In the genomic region with DNA sequence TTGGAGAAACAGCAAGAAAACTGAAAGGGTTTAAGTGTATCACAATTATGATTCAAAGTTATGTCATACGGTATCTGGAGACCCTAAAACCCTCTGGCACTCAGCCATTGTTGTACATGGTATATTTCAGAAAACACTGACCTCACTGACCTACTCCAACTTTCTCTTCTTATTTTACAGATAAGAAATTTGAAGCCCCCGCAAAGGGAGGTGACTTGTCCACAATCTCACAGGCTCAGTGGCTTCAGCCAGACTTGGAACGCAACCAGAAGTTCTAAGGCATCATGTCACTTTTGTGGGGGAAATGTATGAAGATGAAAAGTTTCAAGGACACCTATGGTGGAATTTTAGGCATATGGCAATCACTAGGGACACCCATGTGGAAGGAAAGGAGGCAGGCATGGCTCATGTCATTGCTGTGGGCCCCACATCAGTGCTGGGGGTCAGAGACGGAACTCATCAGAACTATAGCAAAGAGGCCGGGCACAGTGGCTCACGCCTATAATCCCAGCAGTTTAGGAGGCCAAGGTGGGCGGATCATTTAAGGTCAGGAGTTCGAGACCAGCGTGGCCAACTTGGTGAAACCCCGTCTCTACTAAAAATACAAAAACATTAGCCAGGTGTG, we compare ENCODE assay signal across 21 cellular contexts.
"Had no signal": no experiment of that assay in that cellular context is flagged by ENCODE, and none has a peak within 500 bp of the region (broad histone marks: within the 10 kb centered on the region; RNA-seq: fewer than 3 reads in every experiment).

No MANE protein-coding gene starts in this region.

- H3K27me3 Mint-ChIP-seq: activated CD4-positive, alpha-beta T cell treated with anti-CD3 and anti-CD28 coated beads for 36 hours had no signal

- H3K9me3 ChIP-seq: adrenal gland, neutrophil, pancreas, right lobe of liver, stomach had no signal

- H3K4me3 ChIP-seq: adrenal gland, hepatocyte, pancreas, right lobe of liver, smooth muscle cell, stomach had no signal

- H3K27ac Mint-ChIP-seq: activated CD4-positive, alpha-beta T cell treated with anti-CD3 and anti-CD28 coated beads for 36 hours; activated naive CD4-positive, alpha-beta T cell treated with anti-CD3 and anti-CD28 coated beads, Interleukin-2, amount 50 U/mL, for 72 hours; dendritic cell treated with granulocyte-macrophage colony-stimulating factor and Interleukin-4, amounts not matched to agents 40 ng/mL and 50 ng/mL, for 4 days; type B pancreatic cell; WTC11 had no signal

- ATAC-seq: activated CD4-positive, alpha-beta T cell treated with anti-CD3 and anti-CD28 coated beads for 36 hours; activated naive CD4-positive, alpha-beta T cell treated with anti-CD3 and anti-CD28 coated beads, Interleukin-2, amount 50 U/mL, for 72 hours; left cardiac atrium; naive thymus-derived CD4-positive, alpha-beta T cell; pancreas; right lobe of liver; WTC11 had no signal

- DNase-seq: activated CD4-positive, alpha-beta T cell treated with anti-CD3 and anti-CD28 coated beads for 36 hours; activated CD4-positive, alpha-beta T cell treated with anti-CD3 and anti-CD28 coated beads, Interleukin-2, amount 50 U/mL, for 48 hours; activated gamma-delta T cell treated with Interleukin-2 at 50 U/mL for 16 hours; adrenal gland; effector CD8-positive, alpha-beta T cell; foreskin fibroblast; left cardiac atrium; mesenchymal stem cell; naive thymus-derived CD4-positive, alpha-beta T cell; pancreas; right lobe of liver; stimulated activated CD4-positive, alpha-beta T cell treated with anti-CD3 and anti-CD28 coated beads, Interleukin-4, amount 100 ng/mL, for 1 hour; stomach; T-helper 1 cell had no signal

- H3K4me2 ChIP-seq: hepatocyte, smooth muscle cell had no signal

- H3K27ac ChIP-seq: adrenal gland, hepatocyte, neutrophil, pancreas, right lobe of liver, stomach had no signal

- H3K4me3 Mint-ChIP-seq: activated CD4-positive, alpha-beta T cell treated with anti-CD3 and anti-CD28 coated beads for 36 hours; dendritic cell treated with granulocyte-macrophage colony-stimulating factor and Interleukin-4, amounts not matched to agents 40 ng/mL and 50 ng/mL, for 4 days; naive thymus-derived CD4-positive, alpha-beta T cell; type B pancreatic cell; WTC11 had no signal

- H3K36me3 Mint-ChIP-seq: activated naive CD4-positive, alpha-beta T cell treated with anti-CD3 and anti-CD28 coated beads, Interleukin-2, amount 50 U/mL, for 72 hours; naive thymus-derived CD4-positive, alpha-beta T cell; type B pancreatic cell; WTC11 had no signal

- FAIRE-seq: pancreas had no signal

- H3K9me3 Mint-ChIP-seq: activated naive CD4-positive, alpha-beta T cell treated with anti-CD3 and anti-CD28 coated beads, Interleukin-2, amount 50 U/mL, for 72 hours; dendritic cell treated with granulocyte-macrophage colony-stimulating factor and Interleukin-4, amounts not matched to agents 40 ng/mL and 50 ng/mL, for 4 days; naive thymus-derived CD4-positive, alpha-beta T cell; type B pancreatic cell; WTC11 had no signal
